In genomic region chr5:94901071-94901979, GRCh38 we compare ENCODE assay signal across 10 cellular contexts.
DNase-seq lines count a peak whose midpoint lies in the region; ATAC-seq lines count a peak whose summit lies in the region.
"Had no signal": no experiment of that assay in that cellular context is flagged by ENCODE, and none has a peak within 500 bp of the region (broad histone marks: within the 10 kb centered on the region; RNA-seq: fewer than 3 reads in every experiment).

No MANE protein-coding gene starts in this region.

- H3K4me1 Mint-ChIP-seq in activated T-cell treated with anti-CD3 and anti-CD28 coated beads, Interleukin-2, amount 50 U/mL, for 4 hours (ENCODE audit: low read depth) = no peaks in the 10 kb centered on the region
- no peaks in the 10 kb centered on the region for H3K4me1 Mint-ChIP-seq in stimulated activated effector memory CD8-positive, alpha-beta T cell treated with anti-CD3 and anti-CD28 coated beads, Interleukin-12 subunit alpha, Interleukin-12 subunit beta, amount 100 ng/mL, for 72 hours
- H3K4me1 Mint-ChIP-seq: IgD-negative memory B cell had no signal

- H3K27ac Mint-ChIP-seq in stimulated activated effector memory CD8-positive, alpha-beta T cell treated with anti-CD3 and anti-CD28 coated beads, Interleukin-12 subunit alpha, Interleukin-12 subunit beta, amount 100 ng/mL, for 72 hours = no peak overlapping the region
- H3K27ac Mint-ChIP-seq: activated CD4-positive, alpha-beta T cell treated with anti-CD3 and anti-CD28 coated beads for 36 hours; IgD-negative memory B cell had no signal

- peaks cover 2% of the 10 kb centered on the region for H3K27me3 Mint-ChIP-seq in activated T-cell treated with anti-CD3 and anti-CD28 coated beads, Interleukin-2, amount 50 U/mL, for 4 hours (ENCODE audit: low read depth)
- H3K27me3 Mint-ChIP-seq: activated CD4-positive, alpha-beta T cell treated with anti-CD3 and anti-CD28 coated beads for 36 hours; IgD-negative memory B cell had no signal

- peak; percentile 23 to 54 for ATAC-seq in activated T-cell treated with anti-CD3 and anti-CD28 coated beads, Interleukin-2, amount 50 U/mL, for 4 hours
- ATAC-seq in HG03045 (IDR thresholded peaks at IDR 0.05; ENCODE audit: unreplicated experiment) = peak; percentile 78
- ATAC-seq in stimulated activated effector memory CD8-positive, alpha-beta T cell treated with anti-CD3 and anti-CD28 coated beads, Interleukin-12 subunit alpha, Interleukin-12 subunit beta, amount 100 ng/mL, for 72 hours = peak; percentile 63
- ATAC-seq: activated CD4-positive, alpha-beta T cell treated with anti-CD3 and anti-CD28 coated beads for 36 hours had no signal

- H3K4me3 Mint-ChIP-seq in activated T-cell treated with anti-CD3 and anti-CD28 coated beads, Interleukin-2, amount 50 U/mL, for 4 hours = no peak overlapping the region
- H3K4me3 Mint-ChIP-seq in stimulated activated effector memory CD8-positive, alpha-beta T cell treated with anti-CD3 and anti-CD28 coated beads, Interleukin-12 subunit alpha, Interleukin-12 subunit beta, amount 100 ng/mL, for 72 hours = no peak overlapping the region
- H3K4me3 Mint-ChIP-seq: activated CD4-positive, alpha-beta T cell treated with anti-CD3 and anti-CD28 coated beads for 36 hours; IgD-negative memory B cell had no signal

- no peaks in the 10 kb centered on the region for H3K9me3 Mint-ChIP-seq in activated T-cell treated with anti-CD3 and anti-CD28 coated beads, Interleukin-2, amount 50 U/mL, for 4 hours
- H3K9me3 Mint-ChIP-seq in stimulated activated effector memory CD8-positive, alpha-beta T cell treated with anti-CD3 and anti-CD28 coated beads, Interleukin-12 subunit alpha, Interleukin-12 subunit beta, amount 100 ng/mL, for 72 hours = no peaks in the 10 kb centered on the region
- H3K9me3 Mint-ChIP-seq: IgD-negative memory B cell had no signal

- DNase-seq in activated T-cell treated with anti-CD3 and anti-CD28 coated beads, Interleukin-2, amount 50 U/mL, for 4 hours = no peak
- no peak for DNase-seq in activated T-cell treated with anti-CD3 and anti-CD28 coated beads, Interleukin-2, amount 50 U/mL, for 48 hours
- DNase-seq in amniotic epithelial cell (ENCODE audit: low read depth) (peak; percentile 78), NCI-H187 treated with DMSO at 0.1 percent for 48 hours (lab: John Stamatoyannopoulos, UW) (no peak), NCI-H748 treated with DMSO at 0.1 percent for 48 hours (lab: John Stamatoyannopoulos, UW) (no peak)
- no peak for DNase-seq in stimulated activated effector memory CD8-positive, alpha-beta T cell treated with anti-CD3 and anti-CD28 coated beads, Interleukin-12 subunit alpha, Interleukin-12 subunit beta, amount 100 ng/mL, for 72 hours (ENCODE audit: low spot score in 2 of 2)
- DNase-seq in activated effector memory CD4-positive, alpha-beta T cell treated with Interleukin-2 at 50 U/mL for 16 hours = no peak
- DNase-seq: activated CD4-positive, alpha-beta T cell treated with anti-CD3 and anti-CD28 coated beads for 36 hours had no signal

- no peaks in the 10 kb centered on the region for H3K36me3 Mint-ChIP-seq in activated T-cell treated with anti-CD3 and anti-CD28 coated beads, Interleukin-2, amount 50 U/mL, for 4 hours (ENCODE audit: insufficient read depth)
- H3K36me3 Mint-ChIP-seq in stimulated activated effector memory CD8-positive, alpha-beta T cell treated with anti-CD3 and anti-CD28 coated beads, Interleukin-12 subunit alpha, Interleukin-12 subunit beta, amount 100 ng/mL, for 72 hours = no peaks in the 10 kb centered on the region
- H3K36me3 Mint-ChIP-seq: IgD-negative memory B cell had no signal
